ENCODE assay signal across 9 cellular contexts in the genomic region with DNA sequence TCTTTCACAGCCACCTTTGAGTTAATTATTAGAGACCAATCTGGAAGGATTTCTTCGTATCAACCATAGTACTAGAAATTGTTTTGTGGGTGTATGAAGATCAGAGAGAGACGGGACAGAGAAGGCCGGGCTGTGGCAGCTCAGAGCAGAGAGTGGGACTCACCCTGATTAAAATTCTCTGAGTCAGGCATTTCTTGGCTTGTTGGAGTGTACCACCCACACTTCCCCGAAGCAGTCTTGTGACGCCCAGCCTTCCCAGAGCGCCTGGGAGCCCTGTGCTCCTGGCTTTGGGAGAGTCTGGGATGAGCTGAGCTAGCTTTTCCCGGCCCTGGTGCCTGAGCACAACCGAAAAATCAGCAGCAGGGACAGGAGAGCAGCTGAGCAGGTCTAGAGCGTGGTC. TPM values are rescaled to one million over a fixed set of nuclear protein-coding genes. Genes with fewer than 3 reads are reported as not detected.
DNase-seq lines count a peak whose midpoint lies in the region; ATAC-seq and TF ChIP-seq lines count a peak whose summit lies in the region.
"Had no signal": no experiment of that assay in that cellular context is flagged by ENCODE, and none has a peak within 500 bp of the region (broad histone marks: within the 10 kb centered on the region; RNA-seq: fewer than 3 reads in every experiment).

No MANE protein-coding gene starts in this region.

- H3K4me3 Mint-ChIP-seq in type B pancreatic cell = peak overlapping the region; percentile 0

- peak; percentile 82 for ATAC-seq in mucosa of descending colon

- POLR2A ChIA-PET in OCI-LY7 (lab: Charles Lee) = interaction anchor here (0.5 kb wide), 1 partner anchor 132 kb away, joined by 4 read pairs; no protein-coding TSS in a partner anchor

- H2AFZ ChIP-seq in OCI-LY7 (ENCODE audit: low read length) = no peak overlapping the region

- H3K27ac ChIP-seq in OCI-LY7 (ENCODE audit: low read depth, low read length, poor library complexity, severe bottlenecking) = no peak overlapping the region
- H3K27ac ChIP-seq: HL-60 had no signal

- H3K4me1 ChIP-seq in mucosa of descending colon (ENCODE audit: low read depth) = no peaks in the 10 kb centered on the region
- peaks cover 11% of the 10 kb centered on the region for H3K4me1 ChIP-seq in OCI-LY7 (ENCODE audit: insufficient read depth, low read length, poor library complexity, severe bottlenecking)

- H3K9me3 ChIP-seq in mucosa of descending colon = no peaks in the 10 kb centered on the region
- H3K9me3 ChIP-seq in OCI-LY7 (ENCODE audit: low read length) = no peaks in the 10 kb centered on the region

- H3K27ac Mint-ChIP-seq in type B pancreatic cell = peak overlapping the region; percentile 40

- H3K9me3 Mint-ChIP-seq in type B pancreatic cell = no peaks in the 10 kb centered on the region

- peaks cover 14% of the 10 kb centered on the region; the same call in 1 of the 2 replicates for H3K79me2 ChIP-seq in OCI-LY7 (ENCODE audit: insufficient read depth, low read depth, low read length)

- no peaks in the 10 kb centered on the region for H4K20me1 ChIP-seq in OCI-LY7 (ENCODE audit: insufficient read depth, low read length)

- no TSS peak for BruUV-seq in OCI-LY7 (replicated peaks; lab: Mats Ljungman, UMichigan)

- H3K27me3 Mint-ChIP-seq in type B pancreatic cell = no peaks in the 10 kb centered on the region

- peaks cover 23% of the 10 kb centered on the region for H3K4me1 Mint-ChIP-seq in type B pancreatic cell (ENCODE audit: unreplicated experiment)

- peaks cover 3% of the 10 kb centered on the region for H3K36me3 Mint-ChIP-seq in type B pancreatic cell

- H3K36me3 ChIP-seq in mucosa of descending colon (ENCODE audit: low read depth) (no peaks in the 10 kb centered on the region), OCI-LY7 (ENCODE audit: insufficient read depth, low read length) (peaks cover 6% of the 10 kb centered on the region)

- H3K4me2 ChIP-seq in OCI-LY7 (ENCODE audit: low read length) = no peak overlapping the region

- H3K4me3 ChIP-seq in epithelial cell of esophagus (ENCODE audit: low read length) (no peak overlapping the region), mucosa of descending colon (no peak overlapping the region), OCI-LY7 (ENCODE audit: low read depth, low read length, poor library complexity, severe bottlenecking) (no peak overlapping the region)

- no peaks in the 10 kb centered on the region for H3K9me2 ChIP-seq in OCI-LY7 (ENCODE audit: insufficient read depth, low read length)

- peak; percentile 54 for DNase-seq in RKO (ENCODE audit: low spot score)
- peak; percentile 82 for DNase-seq in epithelial cell of esophagus (ENCODE audit: low read depth)
- peak; percentile 48 to 70 (median 53) for DNase-seq in mucosa of descending colon
- DNase-seq in type B pancreatic cell (ENCODE audit: extremely low spot score, unreplicated experiment) = no peak
- no peak for DNase-seq in NCI-H1105 (lab: John Stamatoyannopoulos, UW)
- DNase-seq in OCI-LY7 (ENCODE audit: low spot score) = no peak
- no peak for DNase-seq in T1000 (lab: John Stamatoyannopoulos, UW)
- no peak for DNase-seq in activated CD4-positive, alpha-beta T cell treated with anti-CD3 and anti-CD28 coated beads for 4 hours

- intact Hi-C loops in mucosa of descending colon (cut with DNase I, micrococcal nuclease) (no loop called here), OCI-LY7 (cut with micrococcal nuclease; ENCODE audit: unreplicated experiment) (no loop called here)

- CTCF ChIA-PET in OCI-LY7 (lab: Charles Lee; ENCODE audit: unreplicated experiment) = no interaction called here

- TF ChIP-seq CTCF in epithelial cell of esophagus (IDR thresholded peaks at IDR 0.05; ENCODE audit: insufficient read depth, low read depth, low read length, missing control alignments) (no peak), mucosa of descending colon (IDR thresholded peaks at IDR 0.05) (no peak), type B pancreatic cell (conservative IDR thresholded peaks at IDR 0.05) (no peak), OCI-LY7 (conservative IDR thresholded peaks at IDR 0.05; ENCODE audit: low read length) (no peak)

RNA-seq across cellular contexts. Expression of a gene that starts 19.4 kb away (rescaled TPM):
- total RNA-seq in mucosa of descending colon (10 to 100 TPM; 32.2 to 57.3 (median 36.2) TPM), type B pancreatic cell (ENCODE audit: low replicate concordance) (54.9 and 57.5 TPM in 2 replicates), OCI-LY7 (2022) (38.5 and 45.7 TPM in 2 replicates)
- total RNA-seq in OCI-LY7 (2014; rRNA removed; shearing (Covaris generic)) = 18.8 and 27.5 TPM in 2 replicates

RNA-seq across cellular contexts. Expression of a gene that starts 32.5 kb away (rescaled TPM):
- total RNA-seq in mucosa of descending colon (10 to 100 TPM in 1 of 3 donors, 1 to 10 TPM in 2; 6.4 to 15.7 (median 8.1) TPM), type B pancreatic cell (ENCODE audit: low replicate concordance) (2.4 and 3.8 TPM in 2 replicates), OCI-LY7 (2022) (2.2 TPM in 2 replicates)
- 1.2 and 1.4 TPM in 2 replicates for total RNA-seq in OCI-LY7 (2014; rRNA removed; shearing (Covaris generic))

RNA-seq across cellular contexts. Expression of a gene that starts 38.7 kb away (rescaled TPM):
- total RNA-seq in mucosa of descending colon (10 to 100 TPM in 2 of 3 donors, 1 to 10 TPM in 1; 8.0 to 19.7 (median 16.8) TPM), type B pancreatic cell (ENCODE audit: low replicate concordance) (1.1 TPM in 2 replicates), OCI-LY7 (2022) (not detected in 2 replicates)
- total RNA-seq in OCI-LY7 (2014; rRNA removed; shearing (Covaris generic)) = not detected in 2 replicates

RNA-seq across cellular contexts. Expression of a gene that starts 55.0 kb away (rescaled TPM):
- total RNA-seq in mucosa of descending colon (100 to 1,000 TPM; 154 to 268 (median 260) TPM), type B pancreatic cell (ENCODE audit: low replicate concordance) (78.3 and 182 TPM in 2 replicates), OCI-LY7 (2022) (not detected in 2 replicates)
- total RNA-seq in OCI-LY7 (2014; rRNA removed; shearing (Covaris generic)) = not detected in 2 replicates

Comparison
In these comparisons a context has a peak if more than half of its experiments do, and no peak if none do; other contexts are left out.
1. DNase-seq: peak in RKO (single experiment), epithelial cell of esophagus (single experiment) and mucosa of descending colon (3 of 3); none in type B pancreatic cell (single experiment), NCI-H1105 (single experiment), OCI-LY7 (single experiment), T1000 (single experiment) and activated CD4-positive, alpha-beta T cell treated with anti-CD3 and anti-CD28 coated beads for 4 hours (0 of 2).